In the genomic region with DNA sequence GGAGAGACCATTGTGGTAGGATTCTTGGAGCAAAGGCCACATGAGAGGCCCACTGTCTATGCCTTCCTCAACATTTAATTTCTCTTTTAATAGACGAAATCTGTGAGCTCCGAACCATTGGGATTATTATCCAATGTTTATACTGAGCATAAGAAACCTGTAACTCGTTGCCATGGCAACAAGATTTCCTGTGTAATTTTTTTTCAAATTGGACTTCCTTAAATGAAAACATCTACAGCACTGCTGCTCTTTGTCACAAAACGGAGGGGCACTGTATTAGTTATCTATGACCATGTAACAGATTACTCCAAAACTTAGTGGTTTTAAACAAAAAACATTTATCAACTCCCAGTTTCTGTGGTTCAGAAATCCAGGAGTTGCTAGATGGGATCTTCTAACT, we compare ENCODE assay signal across 14 cellular contexts. TPM values are rescaled to one million over a fixed set of nuclear protein-coding genes. Genes with fewer than 3 reads are reported as not detected.
DNase-seq lines count a peak whose midpoint lies in the region; ATAC-seq and TF ChIP-seq lines count a peak whose summit lies in the region.
"Had no signal": no experiment of that assay in that cellular context is flagged by ENCODE, and none has a peak within 500 bp of the region (broad histone marks: within the 10 kb centered on the region; RNA-seq: fewer than 3 reads in every experiment).

No MANE protein-coding gene starts in this region.

- H3K36me3 ChIP-seq in BLaER1 treated with 17β-estradiol and CSF1 and Interleukin-3, amounts not matched to agents 10 nM and 100 nM = no peaks in the 10 kb centered on the region
- no peaks in the 10 kb centered on the region for H3K36me3 ChIP-seq in DND-41 (ENCODE audit: insufficient read depth, low read length)

- no peaks in the 10 kb centered on the region for H3K9me3 Mint-ChIP-seq in T-cell
- H3K9me3 Mint-ChIP-seq in immature natural killer cell = no peaks in the 10 kb centered on the region
- H3K9me3 Mint-ChIP-seq: natural killer cell had no signal

- no peaks in the 10 kb centered on the region for H4K20me1 ChIP-seq in BLaER1 treated with 17β-estradiol and CSF1 and Interleukin-3, amounts not matched to agents 10 nM and 100 nM
- H4K20me1 ChIP-seq in DND-41 (ENCODE audit: insufficient read depth, low read length) = no peaks in the 10 kb centered on the region

- H2AFZ ChIP-seq in DND-41 (ENCODE audit: low read depth, low read length) = peak overlapping the region; percentile 61

- peak overlapping the region in 7 of 11 experiments; percentile 15 to 77 (median 59); a peak in 13 of 22 replicates for H3K27ac ChIP-seq in BLaER1 treated with 17β-estradiol and CSF1 and Interleukin-3, amounts not matched to agents 10 nM and 100 nM
- peak overlapping the region; percentile 64 for H3K27ac ChIP-seq in DND-41 (ENCODE audit: low read length)

- CTCF ChIA-PET in T-cell (lab: Charles Lee) = no interaction called here

- POLR2A ChIA-PET in T-cell (lab: Charles Lee) = no interaction called here

- peaks cover 10 to 34% (median 22%) of the 10 kb centered on the region in 3 donors for H3K4me1 Mint-ChIP-seq in T-cell
- H3K4me1 Mint-ChIP-seq in immature natural killer cell = peaks cover 7 to 9% of the 10 kb centered on the region in 2 donors

- no peak for TF ChIP-seq CTCF in DND-41 (IDR thresholded peaks at IDR 0.05; ENCODE audit: borderline replicate concordance, extremely low read depth, low read length, poor library complexity, severe bottlenecking)

- H3K4me3 Mint-ChIP-seq in T-cell = peak overlapping the region in 1 of 3 donors; percentile 33
- H3K4me3 Mint-ChIP-seq in immature natural killer cell = no peak overlapping the region
- H3K4me3 Mint-ChIP-seq: natural killer cell had no signal

- no peaks in the 10 kb centered on the region for H3K9me3 ChIP-seq in BLaER1 treated with 17β-estradiol and CSF1 and Interleukin-3, amounts not matched to agents 10 nM and 100 nM (replicated peaks in 1 of 11)
- H3K9me3 ChIP-seq in DND-41 (ENCODE audit: insufficient read depth, low read length, severe bottlenecking) = no peaks in the 10 kb centered on the region

- H3K4me1 ChIP-seq in BLaER1 treated with 17β-estradiol and CSF1 and Interleukin-3, amounts not matched to agents 10 nM and 100 nM = peaks cover 0 to 14% (median 10%) of the 10 kb centered on the region in 10 experiments; a peak in 14 of 20 replicates
- H3K4me1 ChIP-seq in DND-41 (ENCODE audit: insufficient read depth, low read length) = peaks cover 15% of the 10 kb centered on the region

- H3K4me2 ChIP-seq in BLaER1 treated with 17β-estradiol and CSF1 and Interleukin-3, amounts not matched to agents 10 nM and 100 nM = peak overlapping the region in 7 of 11 experiments; percentile 9 to 55 (median 33); a peak in 13 of 22 replicates
- H3K4me2 ChIP-seq in DND-41 (ENCODE audit: insufficient read depth, low read length) = no peak overlapping the region

- H3K4me3 ChIP-seq in BLaER1 treated with 17β-estradiol and CSF1 and Interleukin-3, amounts not matched to agents 10 nM and 100 nM = no peak overlapping the region
- H3K4me3 ChIP-seq in DND-41 (ENCODE audit: low read depth in 1 of 2, low read length in 2 of 2) = no peak overlapping the region

- H3K79me2 ChIP-seq in DND-41 (ENCODE audit: insufficient read depth, low read length) = no peaks in the 10 kb centered on the region

- peak overlapping the region; percentile 85 to 87 for H3K27ac Mint-ChIP-seq in T-cell
- H3K27ac Mint-ChIP-seq in immature natural killer cell = peak overlapping the region in 3 of 6 donors; percentile 5 to 43 (median 32)
- H3K27ac Mint-ChIP-seq: natural killer cell had no signal

- peak overlapping the region in 3 of 11 experiments; percentile 3 to 57 (median 37); a peak in 4 of 22 replicates for H3K9ac ChIP-seq in BLaER1 treated with 17β-estradiol and CSF1 and Interleukin-3, amounts not matched to agents 10 nM and 100 nM
- H3K9ac ChIP-seq in DND-41 (ENCODE audit: low read depth, low read length) = no peak overlapping the region

- H3K36me3 Mint-ChIP-seq in T-cell (no peaks in the 10 kb centered on the region), immature natural killer cell (no peaks in the 10 kb centered on the region)
- H3K36me3 Mint-ChIP-seq: natural killer cell had no signal

- 0 out of 3 replicates have a peak, but pooled peaks have one; percentile 7 for ATAC-seq in DND-41 (ENCODE audit: insufficient read depth, low read depth)
- peak in 3 of 4 experiments; percentile 48 to 54 (median 51) for ATAC-seq in T-cell (replicated peaks in 1 of 4)
- ATAC-seq: natural killer cell had no signal

- no peak for DNase-seq in DND-41
- DNase-seq in T-cell = peak in 1 of 34 experiments; percentile 0
- DNase-seq in immature natural killer cell = peak in 2 of 3 donors; percentile 9 to 22
- no peak for DNase-seq in AG20443 (ENCODE audit: low spot score)
- DNase-seq in NCI-H510A treated with DMSO at 0.1 percent for 48 hours (lab: John Stamatoyannopoulos, UW) = no peak
- DNase-seq in cortex of kidney (lab: John Stamatoyannopoulos, UW) = no peak
- DNase-seq: activated CD4-positive, alpha-beta T cell treated with anti-CD3 and anti-CD28 coated beads, Interleukin-2, amount 50 U/mL, for 1 hour; natural killer cell; NCI-H226; retina; stimulated activated CD4-positive, alpha-beta T cell treated with anti-CD3 and anti-CD28 coated beads, Interleukin-2, amount 100 ng/mL, for 48 hours had no signal

- H3K27me3 Mint-ChIP-seq in T-cell (peaks cover 0 to 4% of the 10 kb centered on the region in 2 donors), immature natural killer cell (ENCODE audit: low read depth in 3 of 3) (peaks cover 0 to 4% (median 2%) of the 10 kb centered on the region in 3 donors)

- peaks cover 88 to 100% (median 97%) of the 10 kb centered on the region in 11 experiments for H3K27me3 ChIP-seq in BLaER1 treated with 17β-estradiol and CSF1 and Interleukin-3, amounts not matched to agents 10 nM and 100 nM
- H3K27me3 ChIP-seq in DND-41 (ENCODE audit: insufficient read depth, low read length, poor library complexity) = no peaks in the 10 kb centered on the region

RNA-seq across cellular contexts. Expression of a gene that starts 38.7 kb away (rescaled TPM):
- total RNA-seq in T-cell = 1 to 10 TPM in 1 of 5 donors, not detected in 4; 5.4 TPM
- polyA plus RNA-seq in immature natural killer cell = under 1 TPM in 1 of 3 donors, not detected in 2; 0.24 TPM
- total RNA-seq: bronchial epithelial cell; T-helper 2 cell treated with Interferon-gamma antibody and Interleukin-4, amounts not matched to agents 100 ng/mL and 5 ng/mL, for 36 hours had no signal

Comparison
In these comparisons a context has a peak if more than half of its experiments do, and no peak if none do; other contexts are left out.
1. DNase-seq: peak in immature natural killer cell (2 of 3); none in DND-41 (single experiment), AG20443 (single experiment), NCI-H510A treated with DMSO at 0.1 percent for 48 hours (single experiment) and cortex of kidney (single experiment).